ENCODE assay signal across 11 cellular contexts in genomic region chr7:155204744-155205367, GRCh38.
DNase-seq lines count a peak whose midpoint lies in the region; ATAC-seq, FAIRE-seq and TF ChIP-seq lines count a peak whose summit lies in the region.
"Had no signal": no experiment of that assay in that cellular context is flagged by ENCODE, and none has a peak within 500 bp of the region (broad histone marks: within the 10 kb centered on the region; RNA-seq: fewer than 3 reads in every experiment).

No MANE protein-coding gene starts in this region.

- TF ChIP-seq POLR2A in erythroblast (IDR thresholded peaks at IDR 0.05; ENCODE audit: low read length), result no peak
- TF ChIP-seq POLR2A in thyroid gland (IDR thresholded peaks at IDR 0.05), result no peak

- no peaks in the 10 kb centered on the region for H3K79me2 ChIP-seq in keratinocyte (ENCODE audit: control insufficient read depth, insufficient read depth, low read length)

- dilution Hi-C loops in keratinocyte (cut with MboI; ENCODE audit: extremely low pct_ligation_motif_present, low sequenced_read_pairs), result no loop called here

- no peak overlapping the region for H2AFZ ChIP-seq in keratinocyte (ENCODE audit: control insufficient read depth, low read length)

- peak overlapping the region; percentile 82 for H3K4me3 Mint-ChIP-seq in activated B cell treated with CpG ODN at 0.5 μM for 24 hours
- H3K4me3 Mint-ChIP-seq: brain had no signal

- H3K27me3 ChIP-seq in keratinocyte (ENCODE audit: control insufficient read depth, extremely low read depth, insufficient read depth, low read length) (no peaks in the 10 kb centered on the region), thyroid gland (no peaks in the 10 kb centered on the region)

- TF ChIP-seq CTCF in activated B cell treated with CpG ODN at 0.5 μM for 24 hours (IDR thresholded peaks at IDR 0.05) (no peak), keratinocyte (optimal IDR thresholded peaks at IDR 0.05 in 1 of 3, IDR thresholded peaks at IDR 0.05 in 1 of 3, conservative IDR thresholded peaks at IDR 0.05 in 1 of 3; ENCODE audit: extremely low read depth in 1 of 3, insufficient read depth in 2 of 3, low read length in 3 of 3) (no peak), thyroid gland (IDR thresholded peaks at IDR 0.05) (no peak)

- CTCF ChIA-PET in activated B cell treated with CpG ODN at 0.5 μM for 24 hours (lab: Charles Lee), result interaction anchor here (0.9 to 2.1 kb wide), 4 partner anchors 14 to 277 kb away, joined by 3 to 9 read pairs (median 6); no protein-coding TSS in a partner anchor

- H3K4me3 ChIP-seq in keratinocyte (ENCODE audit: control insufficient read depth in 2 of 3, extremely low read depth in 1 of 3, insufficient read depth in 2 of 3, low read depth in 1 of 3, low read length in 3 of 3), result no peak overlapping the region
- H3K4me3 ChIP-seq in skin epidermis, result peak overlapping the region in 5 of 7 experiments; percentile 20 to 24 (median 21)
- no peak overlapping the region for H3K4me3 ChIP-seq in thyroid gland (replicated peaks in 1 of 3)
- H3K4me3 ChIP-seq: lung had no signal

- peak; percentile 43 for DNase-seq in NCI-H1417 treated with DMSO at 0.1 percent for 48 hours (lab: John Stamatoyannopoulos, UW)
- no peak for DNase-seq in NCI-H1417 (lab: John Stamatoyannopoulos, UW)
- peak; percentile 15 for DNase-seq in activated B cell treated with CpG ODN at 0.5 μM for 24 hours
- no peak for DNase-seq in keratinocyte (ENCODE audit: low read depth, low spot score)
- DNase-seq in NAMALWA (ENCODE audit: low spot score), result no peak
- DNase-seq in erythroblast (lab: John Stamatoyannopoulos, UW), result no peak
- no peak for DNase-seq in thyroid gland

- no peak for FAIRE-seq in keratinocyte (lab: Jason Lieb, UNC)
- FAIRE-seq: A204.1 had no signal

- peak overlapping the region; percentile 97 for H3K27ac Mint-ChIP-seq in activated B cell treated with CpG ODN at 0.5 μM for 24 hours

- H3K27ac ChIP-seq in keratinocyte (ENCODE audit: control insufficient read depth, insufficient read depth, low read length) (peak overlapping the region; percentile 23), skin epidermis (peak overlapping the region in 19 of 21 experiments; percentile 66 to 93 (median 81)), thyroid gland (peak overlapping the region in 1 of 3 donors; percentile 4)

- WGBS in thyroid gland, 2 donors, result 61 to 62% methylated on average over 14 of the region's 14 CpGs

- H3K4me1 ChIP-seq in keratinocyte (ENCODE audit: control insufficient read depth, extremely low read depth, insufficient read depth, low read length) (no peaks in the 10 kb centered on the region), thyroid gland (no peaks in the 10 kb centered on the region)

- POLR2A ChIA-PET in activated B cell treated with CpG ODN at 0.5 μM for 24 hours (lab: Charles Lee), result interaction anchor here (0.6 to 4.8 kb wide), 9 partner anchors 8 to 277 kb away, joined by 3 to 176 read pairs (median 5); partner anchors contain the start of genes INSIG1 and PAXIP1

- no peak overlapping the region for H3K4me2 ChIP-seq in keratinocyte (ENCODE audit: control insufficient read depth, extremely low read depth, insufficient read depth, low read depth, low read length)

- H4K20me1 ChIP-seq in keratinocyte (ENCODE audit: control insufficient read depth, extremely low read depth, insufficient read depth, low read length), result no peaks in the 10 kb centered on the region

- H3K4me1 Mint-ChIP-seq in activated B cell treated with CpG ODN at 0.5 μM for 24 hours, result peaks cover 32% of the 10 kb centered on the region

- H3K9me3 ChIP-seq in keratinocyte (ENCODE audit: control insufficient read depth, low read depth, low read length) (peaks cover 2% of the 10 kb centered on the region), thyroid gland (no peaks in the 10 kb centered on the region)

- peaks cover 3% of the 10 kb centered on the region for H3K9me3 Mint-ChIP-seq in activated B cell treated with CpG ODN at 0.5 μM for 24 hours

- no peak overlapping the region for H3K9ac ChIP-seq in keratinocyte (ENCODE audit: control insufficient read depth, extremely low read depth, insufficient read depth, low read length)

- no peaks in the 10 kb centered on the region for H3K9me1 ChIP-seq in keratinocyte (ENCODE audit: control insufficient read depth, extremely low read depth, insufficient read depth, low read length)

- H3K36me3 Mint-ChIP-seq in activated B cell treated with CpG ODN at 0.5 μM for 24 hours (ENCODE audit: low read depth), result peaks cover 2% of the 10 kb centered on the region
- H3K36me3 Mint-ChIP-seq: brain had no signal

- intact Hi-C loops in activated B cell treated with CpG ODN at 0.5 μM for 24 hours (cut with micrococcal nuclease), result loop anchor here (1.0 to 5.0 kb wide), 8 partner anchors 15 to 1932 kb away; partner anchors contain the start of genes INSIG1, PAXIP1, RBM33 and UBE3C
- intact Hi-C loops in thyroid gland (cut with DNase I), result loop anchor here (5.0 kb wide), 1 partner anchor 92 kb away; the partner anchor contains the start of gene INSIG1

- no peaks in the 10 kb centered on the region for H3K27me3 Mint-ChIP-seq in activated B cell treated with CpG ODN at 0.5 μM for 24 hours

- no peak for ATAC-seq in activated B cell treated with CpG ODN at 0.5 μM for 24 hours (ENCODE audit: low read depth)

- H3K36me3 ChIP-seq in keratinocyte (ENCODE audit: control insufficient read depth in 2 of 2, extremely low read depth in 1 of 2, insufficient read depth in 2 of 2, low read length in 2 of 2), result no peaks in the 10 kb centered on the region
- H3K36me3 ChIP-seq in thyroid gland, result no peaks in the 10 kb centered on the region

Comparison
In these comparisons a context has a peak if more than half of its experiments do, and no peak if none do; other contexts are left out.
1. DNase-seq: peak in NCI-H1417 treated with DMSO at 0.1 percent for 48 hours (single experiment) and activated B cell treated with CpG ODN at 0.5 μM for 24 hours (single experiment); none in NCI-H1417 (0 of 3), keratinocyte (single experiment), NAMALWA (single experiment), erythroblast (0 of 2) and thyroid gland (0 of 2).
2. H3K4me3 ChIP-seq: peak in skin epidermis (5 of 7); none in keratinocyte (0 of 3) and thyroid gland (0 of 3).